In genomic region chr17:48333034-48333491, GRCh38 we compare ENCODE assay signal across 17 cellular contexts.
DNase-seq lines count a peak whose midpoint lies in the region; ATAC-seq, FAIRE-seq and TF ChIP-seq lines count a peak whose summit lies in the region.
"Had no signal": no experiment of that assay in that cellular context is flagged by ENCODE, and none has a peak within 500 bp of the region (broad histone marks: within the 10 kb centered on the region; RNA-seq: fewer than 3 reads in every experiment).

No MANE protein-coding gene starts in this region.

- TF ChIP-seq CTCF in GM12865 (IDR thresholded peaks at IDR 0.05; ENCODE audit: insufficient read depth, low read depth, low read length, missing control alignments) (no peak), bronchial epithelial cell (IDR thresholded peaks at IDR 0.05; ENCODE audit: insufficient read depth, low read length, severe bottlenecking) (no peak)

- no peaks in the 10 kb centered on the region for H3K36me3 ChIP-seq in bronchial epithelial cell (ENCODE audit: control insufficient read depth, insufficient read depth, low read length)
- H3K36me3 ChIP-seq: colonic mucosa, thoracic aorta had no signal

- H3K4me3 ChIP-seq in GM12865 (ENCODE audit: low read depth, low read length) (no peak overlapping the region), bronchial epithelial cell (ENCODE audit: low read depth, low read length) (no peak overlapping the region)
- H3K4me3 ChIP-seq: colonic mucosa, thoracic aorta had no signal

- FAIRE-seq in bronchial epithelial cell (lab: Jason Lieb, UNC) = no peak

- DNase-seq in AG08395 (ENCODE audit: low spot score) (peak; percentile 32), GM12865 (ENCODE audit: low read depth) (peak; percentile 43), NCI-H69 (lab: John Stamatoyannopoulos, UW) (peak; percentile 45), bronchial epithelial cell (ENCODE audit: low read depth) (peak; percentile 83), NCI-H82 (lab: John Stamatoyannopoulos, UW) (no peak), activated gamma-delta T cell (lab: John Stamatoyannopoulos, UW) (no peak), NCI-H446 (lab: John Stamatoyannopoulos, UW) (no peak)
- DNase-seq: activated CD4-positive, CD25-positive, alpha-beta regulatory T cell treated with anti-CD3 and anti-CD28 coated beads, Interleukin-2, amount 50 U/mL, for 72 hours; activated T-cell treated with anti-CD3 and anti-CD28 coated beads, Interleukin-2, amount 50 U/mL, for 1 hour; amniotic stem cell; colonic mucosa; erythroblast; left colon; NCI-H1436; RPMI8226 had no signal

- peaks cover 9% of the 10 kb centered on the region for H3K27me3 ChIP-seq in bronchial epithelial cell (ENCODE audit: control insufficient read depth, insufficient read depth, low read length)
- H3K27me3 ChIP-seq: colonic mucosa had no signal

- ATAC-seq in HG02588 (IDR thresholded peaks at IDR 0.05; ENCODE audit: unreplicated experiment) = no peak
- ATAC-seq: left colon had no signal

Comparison
In these comparisons a context has a peak if more than half of its experiments do, and no peak if none do; other contexts are left out.
1. DNase-seq: peak in AG08395 (single experiment), GM12865 (single experiment), NCI-H69 (single experiment) and bronchial epithelial cell (single experiment); none in NCI-H82 (single experiment), activated gamma-delta T cell (single experiment) and NCI-H446 (0 of 2).